ENCODE assay signal across 1 cellular context in the genomic region with DNA sequence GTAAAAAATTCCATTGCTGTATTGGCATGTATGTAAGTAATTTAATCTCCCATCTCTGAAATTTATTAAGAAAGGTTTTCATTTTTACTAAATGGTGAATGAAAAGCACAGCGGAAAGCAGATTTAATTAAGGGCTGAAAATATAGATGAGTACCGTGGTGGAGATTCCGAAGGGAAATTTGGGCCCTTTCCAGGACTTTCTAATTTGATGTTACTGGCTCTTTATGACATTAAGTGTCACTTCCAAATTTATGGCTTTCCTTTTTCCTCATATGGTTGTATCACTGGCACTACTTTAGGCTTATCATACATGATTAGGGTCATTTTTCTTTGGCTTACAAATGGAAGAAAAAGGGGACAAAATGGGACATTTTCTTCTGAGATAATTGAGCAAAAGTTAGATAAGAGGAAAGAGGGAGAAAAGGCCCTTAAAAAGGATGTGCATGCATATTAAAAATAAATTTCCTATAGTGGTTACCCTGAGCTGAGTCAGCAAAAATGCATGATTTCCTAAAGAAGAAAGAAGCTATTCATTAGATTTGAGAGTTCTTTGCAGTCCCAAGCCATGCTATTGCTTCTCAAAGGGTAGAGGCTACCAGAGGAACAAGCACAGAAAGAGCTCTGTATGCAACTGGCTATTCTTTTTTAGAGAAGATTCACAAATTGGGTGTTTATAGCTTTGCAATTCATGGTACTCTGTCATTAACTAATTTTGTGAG.
TF ChIP-seq lines count a peak whose summit lies in the region.

No MANE protein-coding gene starts in this region.

TF ChIP-seq in SK-N-SH treated with all-trans-retinoic acid at 6 μM for 48 hours, 23 proteins besides CTCF, POLR2A, EP300 and RAD21 (continued from another document):
- TF ChIP-seq, protein P1, sequence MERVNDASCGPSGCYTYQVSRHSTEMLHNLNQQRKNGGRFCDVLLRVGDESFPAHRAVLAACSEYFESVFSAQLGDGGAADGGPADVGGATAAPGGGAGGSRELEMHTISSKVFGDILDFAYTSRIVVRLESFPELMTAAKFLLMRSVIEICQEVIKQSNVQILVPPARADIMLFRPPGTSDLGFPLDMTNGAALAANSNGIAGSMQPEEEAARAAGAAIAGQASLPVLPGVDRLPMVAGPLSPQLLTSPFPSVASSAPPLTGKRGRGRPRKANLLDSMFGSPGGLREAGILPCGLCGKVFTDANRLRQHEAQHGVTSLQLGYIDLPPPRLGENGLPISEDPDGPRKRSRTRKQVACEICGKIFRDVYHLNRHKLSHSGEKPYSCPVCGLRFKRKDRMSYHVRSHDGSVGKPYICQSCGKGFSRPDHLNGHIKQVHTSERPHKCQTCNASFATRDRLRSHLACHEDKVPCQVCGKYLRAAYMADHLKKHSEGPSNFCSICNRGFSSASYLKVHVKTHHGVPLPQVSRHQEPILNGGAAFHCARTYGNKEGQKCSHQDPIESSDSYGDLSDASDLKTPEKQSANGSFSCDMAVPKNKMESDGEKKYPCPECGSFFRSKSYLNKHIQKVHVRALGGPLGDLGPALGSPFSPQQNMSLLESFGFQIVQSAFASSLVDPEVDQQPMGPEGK (CRISPR knock-in tag; IDR thresholded peaks at IDR 0.05; ENCODE audit: borderline replicate concordance): peak; percentile 52; the same call in 1 of the 2 replicates
